Comparison of ENCODE assay signal across 23 cellular contexts in the genomic region with DNA sequence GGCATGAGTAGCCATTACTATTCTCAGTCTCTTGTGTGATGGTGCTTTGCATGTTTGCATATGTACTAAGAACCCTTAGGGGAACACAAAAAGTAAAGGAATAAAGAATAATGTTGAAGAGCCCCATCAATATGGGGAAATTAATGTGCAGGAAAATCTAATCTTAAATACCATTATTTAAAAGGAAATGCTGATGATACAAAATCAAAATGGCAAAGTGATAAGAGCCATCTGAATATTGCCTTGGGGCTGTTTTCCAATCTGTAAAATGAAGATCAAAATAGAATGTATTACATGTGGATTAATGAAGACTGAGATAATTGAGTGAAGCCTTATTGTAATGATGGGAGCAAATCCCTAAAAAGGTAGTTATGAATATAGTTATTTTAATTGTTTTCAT.
DNase-seq lines count a peak whose midpoint lies in the region; ATAC-seq, FAIRE-seq and TF ChIP-seq lines count a peak whose summit lies in the region.
"Had no signal": no experiment of that assay in that cellular context is flagged by ENCODE, and none has a peak within 500 bp of the region (broad histone marks: within the 10 kb centered on the region; RNA-seq: fewer than 3 reads in every experiment).

No MANE protein-coding gene starts in this region.

- H3K4me3 ChIP-seq in HepG2 (replicated peaks in 1 of 3; ENCODE audit: insufficient read depth in 1 of 3, low read depth in 2 of 3, low read length in 3 of 3), result no peak overlapping the region
- H3K4me3 ChIP-seq in right lobe of liver, result no peak overlapping the region
- no peak overlapping the region for H3K4me3 ChIP-seq in K562
- H3K4me3 ChIP-seq: BLaER1 had no signal

- CTCF ChIA-PET in HepG2 (lab: Yijun Ruan, JAX; ENCODE audit: low intra/inter-chr PET ratio, low total read pairs) (no interaction called here), K562 (lab: Yijun Ruan, JAX; ENCODE audit: low intra/inter-chr PET ratio) (no interaction called here)

- H3K79me2 ChIP-seq in HepG2 (ENCODE audit: insufficient read depth, low read length) (no peaks in the 10 kb centered on the region), K562 (ENCODE audit: control insufficient read depth, insufficient read depth, low read length) (no peaks in the 10 kb centered on the region)

- no peak for TF ChIP-seq EP300 in HepG2 (IDR thresholded peaks at IDR 0.05; ENCODE audit: low read depth in 2 of 2, low read length in 2 of 2)
- TF ChIP-seq EP300 in HepG2 (CRISPR knock-in tag; IDR thresholded peaks at IDR 0.05; ENCODE audit: borderline replicate concordance), result no peak
- no peak for TF ChIP-seq EP300 in K562 (IDR thresholded peaks at IDR 0.05; ENCODE audit: low read length)

- H3K4me2 ChIP-seq in HepG2 (ENCODE audit: low read depth, low read length) (no peak overlapping the region), K562 (ENCODE audit: insufficient read depth, low read length) (no peak overlapping the region)
- H3K4me2 ChIP-seq: BLaER1 had no signal

- no peaks in the 10 kb centered on the region for H3K9me1 ChIP-seq in K562 (ENCODE audit: control insufficient read depth, insufficient read depth, low read length)

- H3K9me3 ChIP-seq in HepG2 (ENCODE audit: low read length), result peaks cover 25% of the 10 kb centered on the region; the same call in 1 of the 2 replicates
- no peaks in the 10 kb centered on the region for H3K9me3 ChIP-seq in right lobe of liver
- H3K9me3 ChIP-seq in K562 (replicated peaks; ENCODE audit: control insufficient read depth, insufficient read depth, low read depth, low read length), result no peaks in the 10 kb centered on the region; the same call in none of the 2 replicates
- H3K9me3 ChIP-seq: BE2C, BLaER1 had no signal

- TF ChIP-seq RAD21 in HepG2 (CRISPR knock-in tag; IDR thresholded peaks at IDR 0.05), result no peak
- no peak for TF ChIP-seq RAD21 in K562 (CRISPR knock-in tag; conservative IDR thresholded peaks at IDR 0.05 in 1 of 2, IDR thresholded peaks at IDR 0.05 in 1 of 2)

- in situ Hi-C loops in HepG2 (cut with HindIII; ENCODE audit: extremely low pct_ligation_motif_present, low pct_unique_long_range_greater_than_20kb), result no loop called here
- in situ Hi-C loops in K562 (cut with MboI), result no loop called here

- TF ChIP-seq POLR2A in HepG2 (IDR thresholded peaks at IDR 0.05; ENCODE audit: insufficient read depth in 1 of 2, low read depth in 2 of 2, low read length in 2 of 2) (no peak), right lobe of liver (IDR thresholded peaks at IDR 0.05) (no peak), K562 (conservative IDR thresholded peaks at IDR 0.05) (no peak)

- H4K20me1 ChIP-seq in HepG2 (ENCODE audit: insufficient read depth, low read length), result no peaks in the 10 kb centered on the region
- H4K20me1 ChIP-seq in K562 (replicated peaks; ENCODE audit: control insufficient read depth, insufficient read depth, low read length), result no peaks in the 10 kb centered on the region
- H4K20me1 ChIP-seq: BLaER1 had no signal

- H3K36me3 ChIP-seq in HepG2 (replicated peaks in 1 of 2; ENCODE audit: control insufficient read depth in 1 of 2, insufficient read depth in 2 of 2, low read length in 2 of 2), result no peaks in the 10 kb centered on the region
- H3K36me3 ChIP-seq in right lobe of liver, result no peaks in the 10 kb centered on the region
- no peaks in the 10 kb centered on the region for H3K36me3 ChIP-seq in K562 (ENCODE audit: control insufficient read depth, insufficient read depth, low read length)
- H3K36me3 ChIP-seq: BE2C, BLaER1 had no signal

- POLR2A ChIA-PET in HepG2 (lab: Yijun Ruan, JAX) (no interaction called here), K562 (lab: Yijun Ruan, JAX) (no interaction called here)

- H3K9ac ChIP-seq in HepG2 (ENCODE audit: insufficient read depth, low read depth, low read length) (no peak overlapping the region), K562 (ENCODE audit: insufficient read depth in 1 of 2, low read depth in 2 of 2, low read length in 2 of 2) (no peak overlapping the region)
- H3K9ac ChIP-seq: BLaER1 had no signal

- TF ChIP-seq CTCF in HepG2 (CRISPR knock-in tag; IDR thresholded peaks at IDR 0.05) (no peak), right lobe of liver (IDR thresholded peaks at IDR 0.05) (no peak), K562 (IDR thresholded peaks at IDR 0.05 in 2 of 3, conservative IDR thresholded peaks at IDR 0.05 in 1 of 3; ENCODE audit: insufficient read depth in 2 of 3, low read depth in 1 of 3, low read length in 3 of 3) (no peak), GM10266 (IDR thresholded peaks at IDR 0.05; ENCODE audit: control insufficient read depth, insufficient read depth, low read depth, missing control alignments) (no peak)

- no peak overlapping the region for H2AFZ ChIP-seq in HepG2 (ENCODE audit: low read length)
- no peak overlapping the region for H2AFZ ChIP-seq in K562 (ENCODE audit: low read depth, low read length)

- BruUV-seq in HepG2 (replicated peaks; lab: Mats Ljungman, UMichigan), result no TSS peak
- no TSS peak for BruUV-seq in K562 (replicated peaks; lab: Mats Ljungman, UMichigan)

- DNase-seq in HepG2 (ENCODE audit: low spot score) (no peak), right lobe of liver (no peak), K562 (ENCODE audit: extremely low read depth in 1 of 4, low spot score in 3 of 4) (no peak), hippocampal formation (lab: John Stamatoyannopoulos, UW) (no peak), GM10266 (ENCODE audit: extremely low spot score) (no peak)
- DNase-seq: ACHN; BE2C; C1 segment of cervical spinal cord; CD4-positive, alpha-beta memory T cell; CD4-positive, CD25-positive, alpha-beta regulatory T cell; CD8-positive, alpha-beta memory T cell; COR-L47; DMS 273 treated with DMSO at 0.1 percent for 48 hours; DMS153; DMS53; DMS79; DND-41; EL; GDM1 had no signal

- H3K4me1 ChIP-seq in HepG2 (ENCODE audit: insufficient read depth, low read length), result no peaks in the 10 kb centered on the region
- H3K4me1 ChIP-seq in right lobe of liver, result peaks cover 0 to 9% (median 0%) of the 10 kb centered on the region in 4 donors
- H3K4me1 ChIP-seq in K562 (replicated peaks in 1 of 2; ENCODE audit: control insufficient read depth in 2 of 2, insufficient read depth in 2 of 2, low read length in 2 of 2), result no peaks in the 10 kb centered on the region
- H3K4me1 ChIP-seq: BLaER1 had no signal

- H3K27ac ChIP-seq in HepG2 (ENCODE audit: extremely low read length, insufficient read depth, low read length) (no peak overlapping the region), right lobe of liver (no peak overlapping the region), K562 (ENCODE audit: extremely low read depth, low read depth, low read length) (no peak overlapping the region)
- H3K27ac ChIP-seq: 22Rv1, BLaER1 had no signal

- intact Hi-C loops in HepG2 (cut with micrococcal nuclease; ENCODE audit: unreplicated experiment), result no loop called here
- intact Hi-C loops in right lobe of liver (cut with DNase I), result no loop called here
- intact Hi-C loops in K562 (cut with micrococcal nuclease), result no loop called here

- FAIRE-seq in HepG2 (lab: Jason Lieb, UNC) (no peak), K562 (lab: Jason Lieb, UNC) (no peak)
- FAIRE-seq: GM12891, GM18507 had no signal

- ATAC-seq in HepG2 (no peak), right lobe of liver (no peak), K562 (no peak)

- H3K27me3 ChIP-seq in HepG2 (ENCODE audit: control insufficient read depth in 1 of 2, insufficient read depth in 2 of 2, low read length in 2 of 2) (no peaks in the 10 kb centered on the region), right lobe of liver (no peaks in the 10 kb centered on the region), K562 (ENCODE audit: control insufficient read depth in 2 of 2, insufficient read depth in 2 of 2, low read length in 2 of 2) (no peaks in the 10 kb centered on the region)
- H3K27me3 ChIP-seq: BE2C, BLaER1 had no signal

TF ChIP-seq in HepG2, 621 proteins besides CTCF, POLR2A, EP300 and RAD21 (continues in another document):
- TF ChIP-seq MAFF (IDR thresholded peaks at IDR 0.05; ENCODE audit: low read depth, low read length) (0 out of 2 replicates have a peak, but pooled peaks have one; percentile 35), FOXC1 (CRISPR knock-in tag; IDR thresholded peaks at IDR 0.05; ENCODE audit: borderline replicate concordance) (no peak), PHF5A (CRISPR knock-in tag; IDR thresholded peaks at IDR 0.05; ENCODE audit: low read depth, unreplicated experiment) (no peak), ZNF619 (CRISPR knock-in tag; IDR thresholded peaks at IDR 0.05) (no peak), ZNF672 (CRISPR knock-in tag; IDR thresholded peaks at IDR 0.05) (no peak)

TF ChIP-seq in K562, 482 proteins besides CTCF, POLR2A, EP300 and RAD21:
- TF ChIP-seq C11orf30 (IDR thresholded peaks at IDR 0.05; ENCODE audit: low read depth), result peak; percentile 22; the same call in 1 of the 2 replicates
- no peak for TF ChIP-seq U2AF1 (optimal IDR thresholded peaks at IDR 0.05; ENCODE audit: low read depth, low read length)
- TF ChIP-seq ZNF316 (IDR thresholded peaks at IDR 0.05), result peak; percentile 52

Comparison
In these comparisons a context has a peak if more than half of its experiments do, and no peak if none do; other contexts are left out.
1. Of the 241 proteins assayed by ChIP-seq in both HepG2 and K562: peak only in HepG2: MAFF; only in K562: none; in both: none; in neither: 239; mixed calls (peak in some experiments, not most) for 1.